In genomic region chr3:139264375-139264774, GRCh38 we compare ENCODE assay signal across 27 cellular contexts.
"Had no signal": no experiment of that assay in that cellular context is flagged by ENCODE, and none has a peak within 500 bp of the region (broad histone marks: within the 10 kb centered on the region; RNA-seq: fewer than 3 reads in every experiment).

No MANE protein-coding gene starts in this region.

- H3K27ac Mint-ChIP-seq: naive thymus-derived CD8-positive, alpha-beta T cell; nephron; stimulated activated naive B cell treated with anti-CD40 and anti-IgM and Interleukin-4, amounts not matched to agents 10 μg/mL and 1 μg/mL and 100 μg/mL, for 72 hours had no signal

- ATAC-seq: mucosa of descending colon; naive thymus-derived CD8-positive, alpha-beta T cell; psoas muscle; right lobe of liver; stimulated activated naive B cell treated with anti-CD40 and anti-IgM and Interleukin-4, amounts not matched to agents 10 μg/mL and 1 μg/mL and 100 μg/mL, for 72 hours; stimulated activated naive CD8-positive, alpha-beta T cell treated with anti-CD3 and anti-CD28 coated beads, Interleukin-15, Interleukin-2, amounts not matched to agents 100 U/mL and 50 U/mL, for 24 hours; upper lobe of right lung had no signal

- H3K4me1 ChIP-seq: parathyroid adenoma, psoas muscle, stomach, testis, thyroid gland, transverse colon, upper lobe of right lung, uterus had no signal

- H3K27me3 ChIP-seq: right lobe of liver, stomach, testis, thyroid gland, transverse colon, upper lobe of right lung, uterus had no signal

- H3K4me3 ChIP-seq: left ventricle myocardium inferior, lung, mucosa of descending colon, psoas muscle, right lobe of liver, smooth muscle cell, stomach, testis, thyroid gland, transverse colon, upper lobe of right lung, uterus had no signal

- DNase-seq: hippocampal formation; kidney; left ventricle myocardium inferior; mesendoderm; midbrain; mucosa of descending colon; naive thymus-derived CD8-positive, alpha-beta T cell; nucleus accumbens; psoas muscle; right lobe of liver; stimulated activated CD4-positive, alpha-beta T cell treated with anti-CD3 and anti-CD28 coated beads, Interleukin-12 subunit alpha, Interleukin-12 subunit beta, amount 100 ng/mL, for 4 hours; stimulated activated CD4-positive, alpha-beta T cell treated with anti-CD3 and anti-CD28 coated beads, Interleukin-15, amount 100 ng/mL, for 24 hours; stimulated activated CD4-positive, alpha-beta T cell treated with anti-CD3 and anti-CD28 coated beads, Interleukin-2, amount 100 ng/mL, for 24 hours; stimulated activated CD4-positive, alpha-beta T cell treated with anti-CD3 and anti-CD28 coated beads, Interleukin-4, amount 100 ng/mL, for 1 hour; stimulated activated naive B cell treated with anti-CD40 and anti-IgM and Interleukin-4, amounts not matched to agents 10 μg/mL and 1 μg/mL and 100 μg/mL, for 72 hours; stimulated activated naive CD8-positive, alpha-beta T cell treated with anti-CD3 and anti-CD28 coated beads, Interleukin-15, Interleukin-2, amounts not matched to agents 100 U/mL and 50 U/mL, for 24 hours; stomach; testis; thyroid gland; transverse colon; upper lobe of right lung; uterus had no signal

- H3K27ac ChIP-seq: left ventricle myocardium inferior, parathyroid adenoma, psoas muscle, right lobe of liver, stomach, testis, thyroid gland, transverse colon, upper lobe of right lung, uterus had no signal

- H3K9me3 Mint-ChIP-seq: naive thymus-derived CD8-positive, alpha-beta T cell; nephron; neural crest cell; stimulated activated naive B cell treated with anti-CD40 and anti-IgM and Interleukin-4, amounts not matched to agents 10 μg/mL and 1 μg/mL and 100 μg/mL, for 72 hours had no signal

- H3K4me1 Mint-ChIP-seq: naive thymus-derived CD8-positive, alpha-beta T cell; nephron; stimulated activated naive B cell treated with anti-CD40 and anti-IgM and Interleukin-4, amounts not matched to agents 10 μg/mL and 1 μg/mL and 100 μg/mL, for 72 hours had no signal

- H3K36me3 ChIP-seq: left ventricle myocardium inferior, right lobe of liver, stomach, thyroid gland, transverse colon, upper lobe of right lung, uterus had no signal

- H3K36me3 Mint-ChIP-seq: naive thymus-derived CD8-positive, alpha-beta T cell; stimulated activated naive B cell treated with anti-CD40 and anti-IgM and Interleukin-4, amounts not matched to agents 10 μg/mL and 1 μg/mL and 100 μg/mL, for 72 hours had no signal

- H3K4me3 Mint-ChIP-seq: naive thymus-derived CD8-positive, alpha-beta T cell; nephron; neural crest cell; stimulated activated naive B cell treated with anti-CD40 and anti-IgM and Interleukin-4, amounts not matched to agents 10 μg/mL and 1 μg/mL and 100 μg/mL, for 72 hours had no signal

- H3K9me3 ChIP-seq: left ventricle myocardium inferior, mucosa of descending colon, psoas muscle, right lobe of liver, stomach, testis, thyroid gland, transverse colon, upper lobe of right lung, uterus had no signal
